In the genomic region with DNA sequence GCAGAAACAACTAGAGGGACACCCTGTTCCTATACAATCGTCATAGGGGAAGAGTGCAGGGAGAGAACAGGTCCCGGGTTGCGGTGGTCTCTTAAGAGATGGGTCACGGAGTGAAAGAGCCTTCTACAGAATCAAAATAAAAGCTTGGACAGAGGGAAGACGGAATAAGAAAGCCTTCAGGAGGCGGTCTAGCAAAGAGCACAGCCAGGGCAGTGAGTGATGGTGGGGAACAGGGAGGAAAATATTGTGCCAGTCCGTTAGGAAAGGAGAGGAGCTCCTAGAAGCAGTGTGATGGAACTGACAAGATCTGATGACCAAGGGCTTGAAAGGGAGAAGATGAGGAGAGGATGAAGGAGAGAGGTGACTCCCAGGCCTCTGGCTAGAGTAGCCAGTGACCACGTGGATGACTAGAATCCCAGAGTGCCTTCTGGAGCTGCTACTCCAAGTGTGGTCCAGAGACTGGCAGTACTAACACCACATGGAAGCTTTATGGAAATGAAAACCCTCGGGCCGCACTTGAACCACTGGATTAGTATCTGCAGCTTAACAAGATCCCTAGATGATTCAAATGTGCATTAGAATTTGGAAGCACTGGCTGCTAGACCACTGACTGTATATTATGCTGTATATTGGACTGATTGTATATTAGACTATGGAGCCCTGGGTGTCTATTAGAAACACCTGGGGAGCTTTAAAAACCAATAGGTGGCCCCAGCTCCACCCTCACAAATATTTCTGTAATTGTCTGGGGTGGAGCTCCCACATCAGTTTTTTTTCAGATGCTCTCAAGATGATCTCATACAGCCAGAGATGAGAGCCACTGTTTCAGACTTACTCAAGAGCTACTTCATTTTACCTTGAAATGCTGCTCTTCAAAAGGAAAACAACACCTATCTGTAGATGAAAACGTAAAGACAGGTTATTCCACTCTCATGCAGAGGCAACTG, we compare ENCODE assay signal across 10 cellular contexts. TPM values are rescaled to one million over a fixed set of nuclear protein-coding genes. Genes with fewer than 3 reads are reported as not detected.
A peak's percentile ranks its signal among the peaks of the same experiment; 100 is the strongest.
DNase-seq lines count a peak whose midpoint lies in the region; ATAC-seq, FAIRE-seq and TF ChIP-seq lines count a peak whose summit lies in the region.
"Had no signal": no experiment of that assay in that cellular context is flagged by ENCODE, and none has a peak within 500 bp of the region (broad histone marks: within the 10 kb centered on the region; RNA-seq: fewer than 3 reads in every experiment).

No MANE protein-coding gene starts in this region.

- TF ChIP-seq POLR2A in GM12892 (IDR thresholded peaks at IDR 0.05; ENCODE audit: low read depth, low read length) = no peak

- H3K4me1 ChIP-seq in CD8-positive, alpha-beta T cell (ENCODE audit: insufficient read depth, low read length) = peaks cover 4% of the 10 kb centered on the region

- H3K4me1 Mint-ChIP-seq in CD8-positive, alpha-beta T cell (ENCODE audit: low read depth) = peaks cover 13% of the 10 kb centered on the region
- peaks cover 8 to 40% (median 24%) of the 10 kb centered on the region in 4 donors for H3K4me1 Mint-ChIP-seq in naive thymus-derived CD8-positive, alpha-beta T cell

- peaks cover 37% of the 10 kb centered on the region for H3K27me3 Mint-ChIP-seq in CD8-positive, alpha-beta T cell (ENCODE audit: low read depth)
- H3K27me3 Mint-ChIP-seq in naive thymus-derived CD8-positive, alpha-beta T cell = peaks cover 22 to 50% (median 41%) of the 10 kb centered on the region in 5 donors

- intact Hi-C loops in CD8-positive, alpha-beta T cell (cut with DNase I, micrococcal nuclease) = no loop called here

- no peak overlapping the region for H3K27ac ChIP-seq in CD8-positive, alpha-beta T cell (ENCODE audit: low read depth, low read length)

- no peak for FAIRE-seq in bronchial epithelial cell (lab: Jason Lieb, UNC)
- no peak for FAIRE-seq in GM12892 (lab: Jason Lieb, UNC)

- no peak overlapping the region for H3K4me3 ChIP-seq in CD8-positive, alpha-beta T cell (ENCODE audit: low read depth, low read length)
- no peak overlapping the region for H3K4me3 ChIP-seq in bronchial epithelial cell (ENCODE audit: low read depth, low read length)

- H3K36me3 Mint-ChIP-seq in CD8-positive, alpha-beta T cell = no peaks in the 10 kb centered on the region
- H3K36me3 Mint-ChIP-seq in naive thymus-derived CD8-positive, alpha-beta T cell = no peaks in the 10 kb centered on the region

- no peak overlapping the region for H3K27ac Mint-ChIP-seq in CD8-positive, alpha-beta T cell
- H3K27ac Mint-ChIP-seq in naive thymus-derived CD8-positive, alpha-beta T cell = peak overlapping the region in 2 of 10 donors; percentile 11 to 25

- H3K27me3 ChIP-seq in CD8-positive, alpha-beta T cell (ENCODE audit: insufficient read depth, low read length) = peaks cover 5% of the 10 kb centered on the region
- no peaks in the 10 kb centered on the region for H3K27me3 ChIP-seq in bronchial epithelial cell (ENCODE audit: control insufficient read depth, insufficient read depth, low read length)

- no peak for DNase-seq in CD8-positive, alpha-beta T cell
- DNase-seq in HT1080 (ENCODE audit: low read depth) (peak; percentile 56), bronchial epithelial cell (ENCODE audit: low read depth) (peak; percentile 62), GM12892 (ENCODE audit: insufficient read length) (no peak), midbrain (lab: John Stamatoyannopoulos, UW) (no peak), NCI-H1092 treated with DMSO at 0.1 percent for 48 hours (lab: John Stamatoyannopoulos, UW) (no peak)
- no peak for DNase-seq in naive thymus-derived CD8-positive, alpha-beta T cell
- DNase-seq: activated CD8-positive, alpha-beta memory T cell treated with anti-CD3 and anti-CD28 coated beads, Interleukin-2, amount 50 U/mL, for 4 hours; NK-92 treated with Interleukin-12 subunit alpha and Interleukin-12 subunit beta, amount 100 ng/mL, for 24 hours had no signal

- H3K9me3 ChIP-seq in CD8-positive, alpha-beta T cell (ENCODE audit: low read length) = no peaks in the 10 kb centered on the region

- POLR2A ChIA-PET in CD8-positive, alpha-beta T cell (lab: Charles Lee) = no interaction called here
- POLR2A ChIA-PET in naive thymus-derived CD8-positive, alpha-beta T cell (lab: Charles Lee) = no interaction called here

- no peaks in the 10 kb centered on the region for H3K36me3 ChIP-seq in CD8-positive, alpha-beta T cell (ENCODE audit: insufficient read depth, low read length)
- H3K36me3 ChIP-seq in bronchial epithelial cell (ENCODE audit: control insufficient read depth, insufficient read depth, low read length) = no peaks in the 10 kb centered on the region

- TF ChIP-seq CTCF in CD8-positive, alpha-beta T cell (IDR thresholded peaks at IDR 0.05) = no peak
- TF ChIP-seq CTCF in bronchial epithelial cell (IDR thresholded peaks at IDR 0.05; ENCODE audit: insufficient read depth, low read length, severe bottlenecking) = no peak

- H3K9me3 Mint-ChIP-seq in CD8-positive, alpha-beta T cell = no peaks in the 10 kb centered on the region
- no peaks in the 10 kb centered on the region for H3K9me3 Mint-ChIP-seq in naive thymus-derived CD8-positive, alpha-beta T cell

- ATAC-seq in CD8-positive, alpha-beta T cell = no peak
- no peak for ATAC-seq in naive thymus-derived CD8-positive, alpha-beta T cell
- ATAC-seq in GM18519 (IDR thresholded peaks at IDR 0.05; ENCODE audit: low FRiP score, unreplicated experiment) = no peak

- CTCF ChIA-PET in CD8-positive, alpha-beta T cell (lab: Charles Lee) = interaction anchor here (0.7 to 1.5 kb wide), 3 partner anchors 8 to 11 kb away, joined by 3 to 4 read pairs (median 3); no protein-coding TSS in a partner anchor

- peak overlapping the region; percentile 84 for H3K4me3 Mint-ChIP-seq in CD8-positive, alpha-beta T cell
- peak overlapping the region; percentile 83 to 97 (median 88) for H3K4me3 Mint-ChIP-seq in naive thymus-derived CD8-positive, alpha-beta T cell

RNA-seq across cellular contexts. Expression of gene EVA1A, which starts 1.1 kb away (rescaled TPM):
- total RNA-seq in CD8-positive, alpha-beta T cell = not detected
- 142 and 177 TPM in 2 replicates for total RNA-seq in HT1080 (2014; rRNA removed; shearing (Covaris generic))
- 83.5 and 95.7 TPM in 2 replicates for polyA plus RNA-seq in HT1080 (2015; cell fraction: cytosol; rRNA removed)
- polyA plus RNA-seq in HT1080 (2015; cell fraction: nucleus; rRNA removed) = 39.2 and 48.2 TPM in 2 replicates
- 4.6 and 5.8 TPM in 2 replicates for total RNA-seq in bronchial epithelial cell
- not detected for total RNA-seq in naive thymus-derived CD8-positive, alpha-beta T cell
- 1 to 10 TPM in 1 of 3 donors, under 1 TPM in 2; 0.20 to 1.1 (median 0.68) TPM for polyA plus RNA-seq in naive thymus-derived CD8-positive, alpha-beta T cell
- 0.23 TPM for polyA plus RNA-seq in GM12892 (2012; ENCODE audit: missing spikeins)

Comparison
In these comparisons a context has a peak if more than half of its experiments do, and no peak if none do; other contexts are left out.
1. DNase-seq: peak in HT1080 (single experiment) and bronchial epithelial cell (single experiment); none in CD8-positive, alpha-beta T cell (0 of 7), naive thymus-derived CD8-positive, alpha-beta T cell (0 of 10), GM12892 (single experiment), midbrain (single experiment) and NCI-H1092 treated with DMSO at 0.1 percent for 48 hours (single experiment).
2. RNA of gene EVA1A, which starts 1.1 kb away (total RNA-seq): 142 to 177 TPM in HT1080; 4.6 to 5.8 TPM in bronchial epithelial cell, not detected in naive thymus-derived CD8-positive, alpha-beta T cell and not detected in CD8-positive, alpha-beta T cell; every median in the first group is over 10 times any median in the second.